10 cellular contexts compared by ENCODE assay signal in the genomic region with DNA sequence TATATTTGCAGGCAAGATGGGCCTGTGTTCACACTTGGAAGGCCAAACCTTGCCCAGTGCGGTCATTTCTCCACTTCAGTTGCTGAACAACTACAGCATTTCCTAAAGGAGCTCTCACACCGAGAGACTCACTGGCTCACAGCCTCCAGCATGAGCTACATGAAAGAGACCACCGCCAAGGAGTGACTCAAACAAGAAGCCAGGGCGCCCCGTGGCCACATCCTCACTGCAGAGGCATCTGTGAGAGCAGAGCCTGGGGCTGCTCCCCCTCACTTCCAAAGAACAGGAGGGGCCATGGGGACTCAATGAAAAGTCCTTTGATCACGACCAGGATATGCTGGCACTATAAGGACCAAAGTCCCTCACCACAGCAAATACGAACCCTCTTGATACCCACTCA. TPM values are rescaled to one million over a fixed set of nuclear protein-coding genes. Genes with fewer than 3 reads are reported as not detected.
DNase-seq lines count a peak whose midpoint lies in the region; ATAC-seq and TF ChIP-seq lines count a peak whose summit lies in the region.
"Had no signal": no experiment of that assay in that cellular context is flagged by ENCODE, and none has a peak within 500 bp of the region (broad histone marks: within the 10 kb centered on the region; RNA-seq: fewer than 3 reads in every experiment).

No MANE protein-coding gene starts in this region.

- peaks cover 10% of the 10 kb centered on the region for H3K27me3 Mint-ChIP-seq in activated CD4-positive, alpha-beta memory T cell treated with anti-CD3 and anti-CD28 coated beads for 36 hours
- H3K27me3 Mint-ChIP-seq in endothelial cell (ENCODE audit: unreplicated experiment) = peaks cover 17% of the 10 kb centered on the region

- TF ChIP-seq CTCF in endothelial cell (IDR thresholded peaks at IDR 0.05; ENCODE audit: unreplicated experiment) (no peak), brain microvascular endothelial cell (IDR thresholded peaks at IDR 0.05; ENCODE audit: low read depth, low read length, missing control alignments) (no peak)

- in situ Hi-C loops in brain microvascular endothelial cell (cut with HindIII; ENCODE audit: low pct_ligation_motif_present, low sequenced_read_pairs) = no loop called here

- POLR2A ChIA-PET in activated CD4-positive, alpha-beta memory T cell treated with anti-CD3 and anti-CD28 coated beads for 36 hours (lab: Charles Lee) = interaction anchor here (1.0 kb wide), 1 partner anchor 45 kb away, joined by 3 read pairs; no protein-coding TSS in a partner anchor

- peak; percentile 95 for DNase-seq in activated CD4-positive, alpha-beta memory T cell treated with anti-CD3 and anti-CD28 coated beads for 36 hours
- peak in 2 of 3 donors; percentile 68 to 86 for DNase-seq in effector memory CD4-positive, alpha-beta T cell
- DNase-seq in stimulated activated CD8-positive, alpha-beta memory T cell treated with anti-CD3 and anti-CD28 coated beads, Interleukin-7, amount 100 ng/mL, for 4 hours (ENCODE audit: low read depth in 2 of 2) = peak; percentile 47 to 77
- DNase-seq in endothelial cell (ENCODE audit: low spot score) (no peak), brain microvascular endothelial cell (no peak), SKM-1 (lab: John Stamatoyannopoulos, UW; ENCODE audit: unreplicated experiment) (no peak), NOMO-1 treated with DMSO at 0.1 percent for 48 hours (lab: John Stamatoyannopoulos, UW; ENCODE audit: unreplicated experiment) (no peak)
- DNase-seq: right lobe of liver had no signal

- peak; percentile 68 for ATAC-seq in HG02870 (IDR thresholded peaks at IDR 0.05; ENCODE audit: unreplicated experiment)
- ATAC-seq: Panc1 had no signal

- peak overlapping the region; percentile 20 for H3K4me3 ChIP-seq in effector memory CD4-positive, alpha-beta T cell (ENCODE audit: insufficient read depth, low read depth, low read length, poor library complexity, severe bottlenecking)
- no peak overlapping the region for H3K4me3 ChIP-seq in brain microvascular endothelial cell (ENCODE audit: low read depth, low read length)
- H3K4me3 ChIP-seq: right lobe of liver had no signal

- intact Hi-C loops in activated CD4-positive, alpha-beta memory T cell treated with anti-CD3 and anti-CD28 coated beads for 36 hours (cut with micrococcal nuclease) = loop anchor here (1.0 to 5.0 kb wide), 4 partner anchors 14 to 437 kb away; a partner anchor contains a TSS

- no peaks in the 10 kb centered on the region for H3K27me3 ChIP-seq in effector memory CD4-positive, alpha-beta T cell (replicated peaks; ENCODE audit: control insufficient read depth, insufficient read depth, low read length, poor library complexity, severe bottlenecking)
- H3K27me3 ChIP-seq in brain microvascular endothelial cell (replicated peaks) = no peaks in the 10 kb centered on the region
- H3K27me3 ChIP-seq: right lobe of liver had no signal

- CTCF ChIA-PET in activated CD4-positive, alpha-beta memory T cell treated with anti-CD3 and anti-CD28 coated beads for 36 hours (lab: Charles Lee) = interaction anchor here (0.7 to 1.0 kb wide), 2 partner anchors 8 to 45 kb away, joined by 3 read pairs; no protein-coding TSS in a partner anchor

- peak overlapping the region; percentile 13 for H3K27ac Mint-ChIP-seq in activated CD4-positive, alpha-beta memory T cell treated with anti-CD3 and anti-CD28 coated beads for 36 hours
- no peak overlapping the region for H3K27ac Mint-ChIP-seq in endothelial cell (ENCODE audit: unreplicated experiment)

- peak overlapping the region; percentile 45 for H3K27ac ChIP-seq in effector memory CD4-positive, alpha-beta T cell (ENCODE audit: insufficient read depth, low read length, poor library complexity, severe bottlenecking)
- no peak overlapping the region for H3K27ac ChIP-seq in brain microvascular endothelial cell
- H3K27ac ChIP-seq: right lobe of liver had no signal

- no peaks in the 10 kb centered on the region for H3K9me3 ChIP-seq in effector memory CD4-positive, alpha-beta T cell (ENCODE audit: control insufficient read depth, low read length)
- H3K9me3 ChIP-seq: right lobe of liver had no signal

- H3K36me3 ChIP-seq in effector memory CD4-positive, alpha-beta T cell (ENCODE audit: control insufficient read depth, insufficient read depth, low read length) = no peaks in the 10 kb centered on the region
- no peaks in the 10 kb centered on the region for H3K36me3 ChIP-seq in brain microvascular endothelial cell (replicated peaks)
- H3K36me3 ChIP-seq: right lobe of liver had no signal

- no peaks in the 10 kb centered on the region for H3K36me3 Mint-ChIP-seq in activated CD4-positive, alpha-beta memory T cell treated with anti-CD3 and anti-CD28 coated beads for 36 hours
- peaks cover 30% of the 10 kb centered on the region for H3K36me3 Mint-ChIP-seq in endothelial cell (ENCODE audit: low read depth, unreplicated experiment)

- H3K4me1 Mint-ChIP-seq in activated CD4-positive, alpha-beta memory T cell treated with anti-CD3 and anti-CD28 coated beads for 36 hours (ENCODE audit: low read depth) = peaks cover 65% of the 10 kb centered on the region
- peaks cover 23% of the 10 kb centered on the region for H3K4me1 Mint-ChIP-seq in endothelial cell (ENCODE audit: unreplicated experiment)

- H3K4me3 Mint-ChIP-seq in activated CD4-positive, alpha-beta memory T cell treated with anti-CD3 and anti-CD28 coated beads for 36 hours = no peak overlapping the region
- no peak overlapping the region for H3K4me3 Mint-ChIP-seq in endothelial cell (ENCODE audit: unreplicated experiment)

- H3K4me1 ChIP-seq in effector memory CD4-positive, alpha-beta T cell (ENCODE audit: control insufficient read depth, insufficient read depth, low read length, poor library complexity, severe bottlenecking) = peaks cover 44% of the 10 kb centered on the region
- H3K4me1 ChIP-seq: right lobe of liver had no signal

- no peaks in the 10 kb centered on the region for H3K9me3 Mint-ChIP-seq in activated CD4-positive, alpha-beta memory T cell treated with anti-CD3 and anti-CD28 coated beads for 36 hours
- no peaks in the 10 kb centered on the region for H3K9me3 Mint-ChIP-seq in endothelial cell (ENCODE audit: unreplicated experiment)

RNA-seq across cellular contexts. Expression of a gene that starts 50.0 kb away (rescaled TPM):
- under 1 TPM in 1 of 2 experiments, not detected in 1; 0.12 TPM for total RNA-seq in activated CD4-positive, alpha-beta memory T cell treated with anti-CD3 and anti-CD28 coated beads for 36 hours
- total RNA-seq in endothelial cell (ENCODE audit: unreplicated experiment) = 150 TPM

Comparison
In these comparisons a context has a peak if more than half of its experiments do, and no peak if none do; other contexts are left out.
1. DNase-seq: peak in activated CD4-positive, alpha-beta memory T cell treated with anti-CD3 and anti-CD28 coated beads for 36 hours (single experiment), effector memory CD4-positive, alpha-beta T cell (2 of 3) and stimulated activated CD8-positive, alpha-beta memory T cell treated with anti-CD3 and anti-CD28 coated beads, Interleukin-7, amount 100 ng/mL, for 4 hours (2 of 2); none in endothelial cell (single experiment), brain microvascular endothelial cell (single experiment), SKM-1 (single experiment) and NOMO-1 treated with DMSO at 0.1 percent for 48 hours (single experiment).
2. RNA of a gene that starts 50.0 kb away (total RNA-seq): 150 TPM in endothelial cell (single experiment); 0.12 TPM in activated CD4-positive, alpha-beta memory T cell treated with anti-CD3 and anti-CD28 coated beads for 36 hours; every median in the first group is over 100 times any median in the second.